2 cellular contexts compared by ENCODE assay signal in the genomic region with DNA sequence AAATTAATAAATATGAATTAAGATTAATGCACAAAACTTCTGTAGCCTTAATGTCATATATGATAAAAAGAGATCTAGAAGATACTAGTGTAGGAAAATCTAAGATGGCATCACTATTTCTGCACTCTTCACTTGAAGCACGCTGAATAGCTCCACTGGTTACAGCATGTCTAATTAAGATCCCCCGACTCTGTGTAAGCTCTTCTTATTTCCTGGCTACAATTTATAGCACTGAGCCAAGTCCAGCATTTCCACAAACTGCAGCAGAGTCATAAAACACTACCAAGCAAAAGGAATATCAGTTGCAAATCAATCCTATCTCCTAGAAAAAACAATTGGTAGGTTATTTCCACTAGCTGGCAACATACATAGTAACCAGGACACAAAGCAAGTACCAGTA.
A peak's percentile ranks its signal among the peaks of the same experiment; 100 is the strongest.
TF ChIP-seq lines count a peak whose summit lies in the region.

No MANE protein-coding gene starts in this region.

TF ChIP-seq in HEK293, 187 proteins besides CTCF, POLR2A, EP300 and RAD21:
- TF ChIP-seq, protein P1, sequence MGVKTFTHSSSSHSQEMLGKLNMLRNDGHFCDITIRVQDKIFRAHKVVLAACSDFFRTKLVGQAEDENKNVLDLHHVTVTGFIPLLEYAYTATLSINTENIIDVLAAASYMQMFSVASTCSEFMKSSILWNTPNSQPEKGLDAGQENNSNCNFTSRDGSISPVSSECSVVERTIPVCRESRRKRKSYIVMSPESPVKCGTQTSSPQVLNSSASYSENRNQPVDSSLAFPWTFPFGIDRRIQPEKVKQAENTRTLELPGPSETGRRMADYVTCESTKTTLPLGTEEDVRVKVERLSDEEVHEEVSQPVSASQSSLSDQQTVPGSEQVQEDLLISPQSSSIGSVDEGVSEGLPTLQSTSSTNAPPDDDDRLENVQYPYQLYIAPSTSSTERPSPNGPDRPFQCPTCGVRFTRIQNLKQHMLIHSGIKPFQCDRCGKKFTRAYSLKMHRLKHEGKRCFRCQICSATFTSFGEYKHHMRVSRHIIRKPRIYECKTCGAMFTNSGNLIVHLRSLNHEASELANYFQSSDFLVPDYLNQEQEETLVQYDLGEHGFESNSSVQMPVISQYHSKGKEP (tag by site-specific recombination; IDR thresholded peaks at IDR 0.05), result no peak
- TF ChIP-seq ZBTB17 (tag by site-specific recombination; IDR thresholded peaks at IDR 0.05), result peak; percentile 97
- peak; percentile 65; the same call in 1 of the 2 replicates for TF ChIP-seq MYNN (tag by site-specific recombination; IDR thresholded peaks at IDR 0.05; ENCODE audit: borderline replicate concordance)
- no peak for TF ChIP-seq ZNF426 (tag by site-specific recombination; IDR thresholded peaks at IDR 0.05)
- TF ChIP-seq, protein P2, sequence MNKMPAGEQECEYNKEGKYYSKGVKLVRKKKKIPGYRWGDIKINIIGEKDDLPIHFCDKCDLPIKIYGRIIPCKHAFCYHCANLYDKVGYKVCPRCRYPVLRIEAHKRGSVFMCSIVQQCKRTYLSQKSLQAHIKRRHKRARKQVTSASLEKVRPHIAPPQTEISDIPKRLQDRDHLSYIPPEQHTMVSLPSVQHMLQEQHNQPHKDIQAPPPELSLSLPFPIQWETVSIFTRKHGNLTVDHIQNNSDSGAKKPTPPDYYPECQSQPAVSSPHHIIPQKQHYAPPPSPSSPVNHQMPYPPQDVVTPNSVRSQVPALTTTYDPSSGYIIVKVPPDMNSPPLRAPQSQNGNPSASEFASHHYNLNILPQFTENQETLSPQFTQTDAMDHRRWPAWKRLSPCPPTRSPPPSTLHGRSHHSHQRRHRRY (tag by site-specific recombination; IDR thresholded peaks at IDR 0.05), result no peak
- TF ChIP-seq ZBTB20 (tag by site-specific recombination; IDR thresholded peaks at IDR 0.05), result peak; percentile 79
- TF ChIP-seq, protein P3, sequence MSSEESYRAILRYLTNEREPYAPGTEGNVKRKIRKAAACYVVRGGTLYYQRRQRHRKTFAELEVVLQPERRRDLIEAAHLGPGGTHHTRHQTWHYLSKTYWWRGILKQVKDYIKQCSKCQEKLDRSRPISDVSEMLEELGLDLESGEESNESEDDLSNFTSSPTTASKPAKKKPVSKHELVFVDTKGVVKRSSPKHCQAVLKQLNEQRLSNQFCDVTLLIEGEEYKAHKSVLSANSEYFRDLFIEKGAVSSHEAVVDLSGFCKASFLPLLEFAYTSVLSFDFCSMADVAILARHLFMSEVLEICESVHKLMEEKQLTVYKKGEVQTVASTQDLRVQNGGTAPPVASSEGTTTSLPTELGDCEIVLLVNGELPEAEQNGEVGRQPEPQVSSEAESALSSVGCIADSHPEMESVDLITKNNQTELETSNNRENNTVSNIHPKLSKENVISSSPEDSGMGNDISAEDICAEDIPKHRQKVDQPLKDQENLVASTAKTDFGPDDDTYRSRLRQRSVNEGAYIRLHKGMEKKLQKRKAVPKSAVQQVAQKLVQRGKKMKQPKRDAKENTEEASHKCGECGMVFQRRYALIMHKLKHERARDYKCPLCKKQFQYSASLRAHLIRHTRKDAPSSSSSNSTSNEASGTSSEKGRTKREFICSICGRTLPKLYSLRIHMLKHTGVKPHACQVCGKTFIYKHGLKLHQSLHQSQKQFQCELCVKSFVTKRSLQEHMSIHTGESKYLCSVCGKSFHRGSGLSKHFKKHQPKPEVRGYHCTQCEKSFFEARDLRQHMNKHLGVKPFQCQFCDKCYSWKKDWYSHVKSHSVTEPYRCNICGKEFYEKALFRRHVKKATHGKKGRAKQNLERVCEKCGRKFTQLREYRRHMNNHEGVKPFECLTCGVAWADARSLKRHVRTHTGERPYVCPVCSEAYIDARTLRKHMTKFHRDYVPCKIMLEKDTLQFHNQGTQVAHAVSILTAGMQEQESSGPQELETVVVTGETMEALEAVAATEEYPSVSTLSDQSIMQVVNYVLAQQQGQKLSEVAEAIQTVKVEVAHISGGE (tag by site-specific recombination; conservative IDR thresholded peaks at IDR 0.05; ENCODE audit: low read depth), result no peak

TF ChIP-seq in K562, 482 proteins besides CTCF, POLR2A, EP300 and RAD21:
- TF ChIP-seq, protein P4, sequence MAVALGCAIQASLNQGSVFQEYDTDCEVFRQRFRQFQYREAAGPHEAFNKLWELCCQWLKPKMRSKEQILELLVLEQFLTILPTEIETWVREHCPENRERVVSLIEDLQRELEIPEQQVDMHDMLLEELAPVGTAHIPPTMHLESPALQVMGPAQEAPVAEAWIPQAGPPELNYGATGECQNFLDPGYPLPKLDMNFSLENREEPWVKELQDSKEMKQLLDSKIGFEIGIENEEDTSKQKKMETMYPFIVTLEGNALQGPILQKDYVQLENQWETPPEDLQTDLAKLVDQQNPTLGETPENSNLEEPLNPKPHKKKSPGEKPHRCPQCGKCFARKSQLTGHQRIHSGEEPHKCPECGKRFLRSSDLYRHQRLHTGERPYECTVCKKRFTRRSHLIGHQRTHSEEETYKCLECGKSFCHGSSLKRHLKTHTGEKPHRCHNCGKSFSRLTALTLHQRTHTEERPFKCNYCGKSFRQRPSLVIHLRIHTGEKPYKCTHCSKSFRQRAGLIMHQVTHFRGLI (CRISPR knock-in tag; IDR thresholded peaks at IDR 0.05), result no peak
- TF ChIP-seq SIN3B (IDR thresholded peaks at IDR 0.05; ENCODE audit: low read depth), result 0 out of 2 replicates have a peak, but pooled peaks have one; percentile 15
